Comparison of ENCODE assay signal across 10 cellular contexts in genomic region chrX:65745992-65746391, GRCh38.
DNase-seq lines count a peak whose midpoint lies in the region; ATAC-seq, FAIRE-seq and TF ChIP-seq lines count a peak whose summit lies in the region.
"Had no signal": no experiment of that assay in that cellular context is flagged by ENCODE, and none has a peak within 500 bp of the region (broad histone marks: within the 10 kb centered on the region; RNA-seq: fewer than 3 reads in every experiment).

No MANE protein-coding gene starts in this region.

- no peak overlapping the region for H3K9ac ChIP-seq in astrocyte (ENCODE audit: low read length)

- H3K4me2 ChIP-seq in astrocyte (ENCODE audit: low read length) = no peak overlapping the region

- peaks cover 5% of the 10 kb centered on the region for H3K36me3 Mint-ChIP-seq in astrocyte (ENCODE audit: low read depth, unreplicated experiment)
- peaks cover 0 to 21% (median 11%) of the 10 kb centered on the region in 3 donors for H3K36me3 Mint-ChIP-seq in naive thymus-derived CD8-positive, alpha-beta T cell

- peaks cover 9% of the 10 kb centered on the region for H4K20me1 ChIP-seq in astrocyte (ENCODE audit: insufficient read depth, low read length)

- H3K36me3 ChIP-seq in astrocyte (ENCODE audit: insufficient read depth, low read length) = peaks cover 8% of the 10 kb centered on the region
- H3K36me3 ChIP-seq: right lobe of liver had no signal

- H3K4me3 Mint-ChIP-seq in astrocyte (ENCODE audit: unreplicated experiment) = no peak overlapping the region
- peak overlapping the region in 3 of 10 donors; percentile 6 to 13 (median 7) for H3K4me3 Mint-ChIP-seq in naive thymus-derived CD8-positive, alpha-beta T cell

- H3K4me1 Mint-ChIP-seq in astrocyte (ENCODE audit: low read depth, unreplicated experiment) = peaks cover 5% of the 10 kb centered on the region
- peaks cover 27 to 60% (median 45%) of the 10 kb centered on the region in 4 donors for H3K4me1 Mint-ChIP-seq in naive thymus-derived CD8-positive, alpha-beta T cell

- H3K79me2 ChIP-seq in astrocyte (ENCODE audit: insufficient read depth, low read length) = no peaks in the 10 kb centered on the region

- no peaks in the 10 kb centered on the region for H3K27me3 ChIP-seq in astrocyte (ENCODE audit: insufficient read depth, low read length)
- H3K27me3 ChIP-seq: right lobe of liver had no signal

- no peaks in the 10 kb centered on the region for H3K9me3 ChIP-seq in astrocyte (ENCODE audit: insufficient read depth, low read depth, low read length)
- H3K9me3 ChIP-seq: right lobe of liver had no signal

- TF ChIP-seq CTCF in GM12873 (IDR thresholded peaks at IDR 0.05; ENCODE audit: insufficient read depth, low read depth, low read length, missing control alignments) = peak; percentile 11
- TF ChIP-seq CTCF in LNCaP clone FGC (IDR thresholded peaks at IDR 0.05; ENCODE audit: control insufficient read depth, extremely low read depth, insufficient read depth) = peak; percentile 40
- TF ChIP-seq CTCF in astrocyte (IDR thresholded peaks at IDR 0.05; ENCODE audit: insufficient read depth, low read depth, low read length) = no peak

- H3K27me3 Mint-ChIP-seq in astrocyte (ENCODE audit: low read depth, unreplicated experiment) = no peaks in the 10 kb centered on the region
- H3K27me3 Mint-ChIP-seq in naive thymus-derived CD8-positive, alpha-beta T cell = no peaks in the 10 kb centered on the region

- no peak for ATAC-seq in naive thymus-derived CD8-positive, alpha-beta T cell
- ATAC-seq in GM18868 (IDR thresholded peaks at IDR 0.05; ENCODE audit: unreplicated experiment) = no peak
- ATAC-seq: right lobe of liver had no signal

- no peaks in the 10 kb centered on the region for H3K9me3 Mint-ChIP-seq in astrocyte (ENCODE audit: unreplicated experiment)
- H3K9me3 Mint-ChIP-seq in naive thymus-derived CD8-positive, alpha-beta T cell = no peaks in the 10 kb centered on the region

- POLR2A ChIA-PET in naive thymus-derived CD8-positive, alpha-beta T cell (lab: Charles Lee) = interaction anchor here (0.6 kb wide), 1 partner anchor 342 kb away, joined by 3 read pairs; no protein-coding TSS in a partner anchor

- peak; percentile 65 for FAIRE-seq in astrocyte (lab: Jason Lieb, UNC)

- no peak overlapping the region for H3K27ac Mint-ChIP-seq in astrocyte (ENCODE audit: unreplicated experiment)
- peak overlapping the region in 6 of 10 donors; percentile 15 to 79 (median 63) for H3K27ac Mint-ChIP-seq in naive thymus-derived CD8-positive, alpha-beta T cell

- H3K4me1 ChIP-seq in astrocyte (ENCODE audit: insufficient read depth, low read length) = no peaks in the 10 kb centered on the region
- H3K4me1 ChIP-seq: right lobe of liver had no signal

- H3K4me3 ChIP-seq in LNCaP clone FGC (ENCODE audit: low read depth, low read length) (no peak overlapping the region), astrocyte (ENCODE audit: insufficient read depth, low read depth, low read length) (no peak overlapping the region)
- H3K4me3 ChIP-seq: right lobe of liver had no signal

- H3K27ac ChIP-seq in astrocyte (ENCODE audit: low read depth, low read length) = no peak overlapping the region
- H3K27ac ChIP-seq: right lobe of liver had no signal

- H2AFZ ChIP-seq in astrocyte (ENCODE audit: low read depth, low read length) = no peak overlapping the region

- DNase-seq in LNCaP clone FGC (ENCODE audit: low read depth) = no peak
- no peak for DNase-seq in astrocyte (ENCODE audit: low read depth)
- no peak for DNase-seq in naive thymus-derived CD8-positive, alpha-beta T cell
- no peak for DNase-seq in COLO668 (lab: John Stamatoyannopoulos, UW; ENCODE audit: unreplicated experiment)
- DNase-seq in stimulated activated CD4-positive, alpha-beta T cell treated with anti-CD3 and anti-CD28 coated beads, Interleukin-1b, Interleukin-23, amount 100 ng/mL, for 48 hours = no peak
- DNase-seq: activated CD8-positive, alpha-beta memory T cell treated with anti-CD3 and anti-CD28 coated beads, Interleukin-2, amount 50 U/mL, for 4 hours; NCI-H2029 treated with DMSO at 0.1 percent for 48 hours; right lobe of liver had no signal
